In the genomic region with DNA sequence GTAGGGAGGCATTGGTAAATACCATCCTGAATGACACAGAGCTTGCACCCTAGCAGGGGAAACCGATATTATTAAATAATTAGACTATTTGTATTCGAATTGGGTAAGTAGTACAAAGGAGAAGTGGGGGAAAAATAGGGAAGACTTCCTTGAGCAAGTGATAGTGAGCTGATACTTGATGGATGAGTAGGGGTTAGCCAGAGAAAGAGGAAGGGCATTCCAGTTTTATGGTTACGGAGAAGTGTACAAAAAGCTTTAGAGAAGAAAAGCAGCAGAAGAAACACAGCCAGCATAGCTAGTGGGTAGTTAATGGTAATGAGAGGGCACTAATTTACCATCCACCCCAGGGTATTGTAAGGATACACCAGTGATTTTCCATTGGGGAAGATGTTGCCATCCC, we compare ENCODE assay signal across 13 cellular contexts. TPM values are rescaled to one million over a fixed set of nuclear protein-coding genes. Genes with fewer than 3 reads are reported as not detected.
A peak's percentile ranks its signal among the peaks of the same experiment; 100 is the strongest.
DNase-seq lines count a peak whose midpoint lies in the region; ATAC-seq, FAIRE-seq and TF ChIP-seq lines count a peak whose summit lies in the region.
"Had no signal": no experiment of that assay in that cellular context is flagged by ENCODE, and none has a peak within 500 bp of the region (broad histone marks: within the 10 kb centered on the region; RNA-seq: fewer than 3 reads in every experiment).

No MANE protein-coding gene starts in this region.

- peaks cover 20 to 21% of the 10 kb centered on the region in 2 experiments; a peak in 4 of 5 replicates for H3K4me1 ChIP-seq in K562 (replicated peaks in 1 of 2; ENCODE audit: control insufficient read depth in 2 of 2, insufficient read depth in 2 of 2, low read length in 2 of 2)

- no peaks in the 10 kb centered on the region for H3K27me3 Mint-ChIP-seq in nephron progenitor cell (ENCODE audit: low read depth, poor library complexity)

- intact Hi-C loops in K562 (cut with micrococcal nuclease): no loop called here

- H3K4me3 ChIP-seq in K562: peak overlapping the region; percentile 67

- POLR2A ChIA-PET in K562 (lab: Yijun Ruan, JAX): interaction anchor here (0.8 to 1.9 kb wide), 3 partner anchors 11 to 102 kb away, joined by 3 to 5 read pairs (median 4); no protein-coding TSS in a partner anchor

- H3K9ac ChIP-seq in K562 (ENCODE audit: insufficient read depth in 1 of 2, low read depth in 2 of 2, low read length in 2 of 2): peak overlapping the region in 1 of 2 experiments; percentile 85; a peak in 2 of 4 replicates

- CTCF ChIA-PET in K562 (lab: Yijun Ruan, JAX; ENCODE audit: low intra/inter-chr PET ratio): no interaction called here

- H3K9me3 Mint-ChIP-seq in nephron progenitor cell: no peaks in the 10 kb centered on the region

- peaks cover 50% of the 10 kb centered on the region for H3K79me2 ChIP-seq in K562 (ENCODE audit: control insufficient read depth, insufficient read depth, low read length)

- TF ChIP-seq CTCF in K562 (IDR thresholded peaks at IDR 0.05 in 2 of 3, conservative IDR thresholded peaks at IDR 0.05 in 1 of 3; ENCODE audit: insufficient read depth in 2 of 3, low read depth in 1 of 3, low read length in 3 of 3) (no peak), nephron progenitor cell (IDR thresholded peaks at IDR 0.05) (no peak)

- H4K20me1 ChIP-seq in K562 (replicated peaks; ENCODE audit: control insufficient read depth, insufficient read depth, low read length): no peaks in the 10 kb centered on the region; the same call in 1 of the 2 replicates

- no peak overlapping the region for H3K27ac Mint-ChIP-seq in nephron progenitor cell

- FAIRE-seq in K562 (lab: Jason Lieb, UNC): no peak
- FAIRE-seq: A204.1 had no signal

- H3K36me3 Mint-ChIP-seq in nephron progenitor cell (ENCODE audit: low read depth): peaks cover 37% of the 10 kb centered on the region

- TF ChIP-seq EP300 in K562 (IDR thresholded peaks at IDR 0.05; ENCODE audit: low read length): no peak

- H3K27ac ChIP-seq in K562 (ENCODE audit: extremely low read depth, low read depth, low read length): no peak overlapping the region

- DNase-seq in SIG-M5 treated with dmso at 0.1 percent for 504 hours (lab: John Stamatoyannopoulos, UW; ENCODE audit: unreplicated experiment): peak; percentile 52
- DNase-seq in SIG-M5 (lab: John Stamatoyannopoulos, UW): no peak
- DNase-seq in KBM-7: peak; percentile 11
- DNase-seq in K562 (ENCODE audit: extremely low read depth in 1 of 4, low spot score in 3 of 4): no peak
- no peak for DNase-seq in nephron progenitor cell
- no peak for DNase-seq in stimulated activated CD4-positive, alpha-beta T cell treated with anti-CD3 and anti-CD28 coated beads, Interleukin-4, amount 100 ng/mL, for 4 hours
- DNase-seq: activated CD8-positive, alpha-beta memory T cell treated with anti-CD3 and anti-CD28 coated beads for 24 hours; dorsolateral prefrontal cortex; OCI-M1 had no signal

- TF ChIP-seq RAD21 in K562 (CRISPR knock-in tag; conservative IDR thresholded peaks at IDR 0.05 in 1 of 2, IDR thresholded peaks at IDR 0.05 in 1 of 2): no peak

- peak overlapping the region; percentile 93 for H3K4me3 Mint-ChIP-seq in nephron progenitor cell

- peaks cover 45% of the 10 kb centered on the region for H3K36me3 ChIP-seq in K562 (ENCODE audit: control insufficient read depth, insufficient read depth, low read length)

- ATAC-seq in K562 (no peak), GM19397 (IDR thresholded peaks at IDR 0.05; ENCODE audit: unreplicated experiment) (no peak), HG03378 (IDR thresholded peaks at IDR 0.05; ENCODE audit: unreplicated experiment) (no peak)

- H3K27me3 ChIP-seq in K562 (ENCODE audit: control insufficient read depth in 2 of 2, insufficient read depth in 2 of 2, low read length in 2 of 2): no peaks in the 10 kb centered on the region
- H3K27me3 ChIP-seq: dorsolateral prefrontal cortex had no signal

- H3K9me1 ChIP-seq in K562 (ENCODE audit: control insufficient read depth, insufficient read depth, low read length): no peaks in the 10 kb centered on the region

- no peak overlapping the region for H2AFZ ChIP-seq in K562 (ENCODE audit: low read depth, low read length)

- in situ Hi-C loops in KBM-7 (cut with MboI; ENCODE audit: low pct_unique_long_range_greater_than_20kb, low sequenced_read_pairs): no loop called here
- in situ Hi-C loops in K562 (cut with MboI): no loop called here

- no peaks in the 10 kb centered on the region for H3K9me3 ChIP-seq in K562 (replicated peaks; ENCODE audit: control insufficient read depth, insufficient read depth, low read depth, low read length)

- WGBS in K562 (ENCODE audit: insufficient coverage, low coverage, missing lambda C conversion rate): 18% methylated on average over 3 of the region's 3 CpGs

- H3K4me1 Mint-ChIP-seq in nephron progenitor cell: peaks cover 49% of the 10 kb centered on the region

- TF ChIP-seq POLR2A in K562 (conservative IDR thresholded peaks at IDR 0.05): no peak

- H3K4me2 ChIP-seq in K562 (ENCODE audit: insufficient read depth, low read length): peak overlapping the region; percentile 99

- no TSS peak for BruUV-seq in K562 (replicated peaks; lab: Mats Ljungman, UMichigan)

TF ChIP-seq in K562, 482 proteins besides CTCF, POLR2A, EP300 and RAD21:
- TF ChIP-seq HMGN3 (IDR thresholded peaks at IDR 0.05; ENCODE audit: borderline replicate concordance, extremely low read depth, insufficient read length, low read depth, low read length): no peak
- TF ChIP-seq, protein P1, sequence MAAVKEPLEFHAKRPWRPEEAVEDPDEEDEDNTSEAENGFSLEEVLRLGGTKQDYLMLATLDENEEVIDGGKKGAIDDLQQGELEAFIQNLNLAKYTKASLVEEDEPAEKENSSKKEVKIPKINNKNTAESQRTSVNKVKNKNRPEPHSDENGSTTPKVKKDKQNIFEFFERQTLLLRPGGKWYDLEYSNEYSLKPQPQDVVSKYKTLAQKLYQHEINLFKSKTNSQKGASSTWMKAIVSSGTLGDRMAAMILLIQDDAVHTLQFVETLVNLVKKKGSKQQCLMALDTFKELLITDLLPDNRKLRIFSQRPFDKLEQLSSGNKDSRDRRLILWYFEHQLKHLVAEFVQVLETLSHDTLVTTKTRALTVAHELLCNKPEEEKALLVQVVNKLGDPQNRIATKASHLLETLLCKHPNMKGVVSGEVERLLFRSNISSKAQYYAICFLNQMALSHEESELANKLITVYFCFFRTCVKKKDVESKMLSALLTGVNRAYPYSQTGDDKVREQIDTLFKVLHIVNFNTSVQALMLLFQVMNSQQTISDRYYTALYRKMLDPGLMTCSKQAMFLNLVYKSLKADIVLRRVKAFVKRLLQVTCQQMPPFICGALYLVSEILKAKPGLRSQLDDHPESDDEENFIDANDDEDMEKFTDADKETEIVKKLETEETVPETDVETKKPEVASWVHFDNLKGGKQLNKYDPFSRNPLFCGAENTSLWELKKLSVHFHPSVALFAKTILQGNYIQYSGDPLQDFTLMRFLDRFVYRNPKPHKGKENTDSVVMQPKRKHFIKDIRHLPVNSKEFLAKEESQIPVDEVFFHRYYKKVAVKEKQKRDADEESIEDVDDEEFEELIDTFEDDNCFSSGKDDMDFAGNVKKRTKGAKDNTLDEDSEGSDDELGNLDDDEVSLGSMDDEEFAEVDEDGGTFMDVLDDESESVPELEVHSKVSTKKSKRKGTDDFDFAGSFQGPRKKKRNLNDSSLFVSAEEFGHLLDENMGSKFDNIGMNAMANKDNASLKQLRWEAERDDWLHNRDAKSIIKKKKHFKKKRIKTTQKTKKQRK (IDR thresholded peaks at IDR 0.05; ENCODE audit: borderline replicate concordance, low read depth, low read length): no peak
- TF ChIP-seq ADNP (tag; IDR thresholded peaks at IDR 0.05): no peak
- no peak for TF ChIP-seq NR2F6 (CRISPR knock-in tag; IDR thresholded peaks at IDR 0.05)
- peak; percentile 70; the same call in 1 of the 2 replicates for TF ChIP-seq SPI1 (IDR thresholded peaks at IDR 0.05; ENCODE audit: borderline replicate concordance, low read depth, low read length)
TF ChIP-seq in K562: peak in this region for 1.

RNA-seq across cellular contexts. Expression of gene RIOK1, which starts 1.6 kb away (rescaled TPM):
- 41.8 and 105 TPM in 2 replicates for total RNA-seq in K562 (2011; cell fraction: chromatin; rRNA removed; ENCODE audit: low replicate concordance)
- total RNA-seq in K562 (2011; cell fraction: nucleolus; rRNA removed): 33.6 and 35.4 TPM in 2 replicates
- total RNA-seq in K562 (2011; cell fraction: nucleoplasm; rRNA removed): 32.4 and 48.0 TPM in 2 replicates
- total RNA-seq in K562 (2014; rRNA removed) (52.8 and 129 TPM in 2 replicates), K562 (2014; rRNA removed; fragmentation: Illumina TruSeq; extraction: Trizol) (52.2 and 55.1 TPM in 2 replicates), K562 (2015; rRNA removed; fragmentation: Illumina TruSeq; extraction: Trizol) (56.1 and 65.9 TPM in 2 replicates), K562 (2021) (48.6 TPM in 2 replicates)
- polyA plus RNA-seq in K562 (2011; rRNA removed) (24.9 and 25.8 TPM in 2 replicates), K562 (2014; fragmentation: Illumina TruSeq; extraction: Trizol) (66.3 and 73.1 TPM in 2 replicates), K562 (2014; fragmentation: Nextera tagmentation; extraction: Ambion mirVana) (100 to 1,000 TPM in 1 of 2 experiments, 10 to 100 TPM in 1; 51.7 to 101 TPM), K562 (2014; rRNA removed) (43.6 and 46.2 TPM in 2 replicates)
- 30.6 and 33.9 TPM in 2 replicates for polyA plus RNA-seq in K562 (2011; cell fraction: cytosol; rRNA removed)
- polyA plus RNA-seq in K562 (2011; cell fraction: nucleus; rRNA removed): 80.1 and 82.5 TPM in 2 replicates
- 36.3 and 43.3 TPM in 2 replicates for polyA plus RNA-seq in K562 (2012)
- 32.5 and 38.9 TPM in 2 replicates for polyA minus RNA-seq in K562 (2011; rRNA and poly(A)+ RNA removed)
- polyA minus RNA-seq in K562 (2011; cell fraction: cytosol; rRNA and poly(A)+ RNA removed): 12.7 and 25.0 TPM in 2 replicates
- 36.8 and 46.4 TPM in 2 replicates for polyA minus RNA-seq in K562 (2011; cell fraction: nucleus; rRNA and poly(A)+ RNA removed)

RNA-seq across cellular contexts. Expression of gene CAGE1, which starts 1.7 kb away (rescaled TPM):
- total RNA-seq in K562 (2011; cell fraction: chromatin; rRNA removed; ENCODE audit: low replicate concordance): 0.48 and 1.2 TPM in 2 replicates
- 1.2 and 1.8 TPM in 2 replicates for total RNA-seq in K562 (2011; cell fraction: nucleolus; rRNA removed)
- 1.5 and 3.0 TPM in 2 replicates for total RNA-seq in K562 (2011; cell fraction: nucleoplasm; rRNA removed)
- total RNA-seq in K562 (2014; rRNA removed): 0.18 and 0.20 TPM in 2 replicates
- 0.16 and 0.18 TPM in 2 replicates for total RNA-seq in K562 (2014; rRNA removed; fragmentation: Illumina TruSeq; extraction: Trizol)
- total RNA-seq in K562 (2015; rRNA removed; fragmentation: Illumina TruSeq; extraction: Trizol): 0.11 and 0.14 TPM in 2 replicates
- total RNA-seq in K562 (2021): 0.11 and 0.33 TPM in 2 replicates
- polyA plus RNA-seq in K562 (2011; rRNA removed): 0.13 TPM in 1 of 2 replicates, not detected in the other
- polyA plus RNA-seq in K562 (2011; cell fraction: cytosol; rRNA removed): 0.07 TPM in 1 of 2 replicates, not detected in the other
- polyA plus RNA-seq in K562 (2011; cell fraction: nucleus; rRNA removed): 0.32 and 0.37 TPM in 2 replicates
- 0.04 and 0.21 TPM in 2 replicates for polyA plus RNA-seq in K562 (2012)
- polyA plus RNA-seq in K562 (2014; fragmentation: Illumina TruSeq; extraction: Trizol): not detected in 2 replicates
- polyA plus RNA-seq in K562 (2014; fragmentation: Nextera tagmentation; extraction: Ambion mirVana): not detected
- polyA plus RNA-seq in K562 (2014; rRNA removed): 0.04 TPM in 1 of 2 replicates, not detected in the other
- polyA minus RNA-seq in K562 (2011; rRNA and poly(A)+ RNA removed): 0.09 and 0.21 TPM in 2 replicates
- polyA minus RNA-seq in K562 (2011; cell fraction: cytosol; rRNA and poly(A)+ RNA removed): 0.36 TPM in 1 of 2 replicates, not detected in the other
- 1.6 and 2.0 TPM in 2 replicates for polyA minus RNA-seq in K562 (2011; cell fraction: nucleus; rRNA and poly(A)+ RNA removed)
- polyA plus RNA-seq: liver had no signal

Comparison
In these comparisons a context has a peak if more than half of its experiments do, and no peak if none do; other contexts are left out.
1. DNase-seq: peak in SIG-M5 treated with dmso at 0.1 percent for 504 hours (single experiment) and KBM-7 (single experiment); none in SIG-M5 (single experiment), K562 (0 of 4), nephron progenitor cell (single experiment) and stimulated activated CD4-positive, alpha-beta T cell treated with anti-CD3 and anti-CD28 coated beads, Interleukin-4, amount 100 ng/mL, for 4 hours (0 of 2).